In the genomic region with DNA sequence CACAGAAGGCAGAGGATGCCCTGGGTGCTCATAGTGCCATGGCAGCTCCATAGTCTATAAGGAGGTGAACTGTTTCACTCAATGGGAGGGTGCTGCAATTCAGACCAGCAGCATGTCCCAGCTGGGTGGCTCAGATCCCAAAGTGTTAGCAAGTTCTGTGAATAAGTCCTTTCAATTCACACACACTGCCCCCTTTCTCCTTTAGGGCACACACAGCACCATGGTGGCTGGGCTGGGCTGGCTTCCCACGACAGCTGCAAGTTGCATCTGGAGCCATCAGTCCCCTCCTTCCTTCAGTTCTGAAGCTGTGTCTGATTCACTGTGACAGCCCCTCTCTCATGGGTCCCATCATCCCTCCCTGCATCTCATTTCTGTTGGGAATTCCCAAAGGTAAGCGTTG, we compare ENCODE assay signal across 17 cellular contexts.
"Had no signal": no experiment of that assay in that cellular context is flagged by ENCODE, and none has a peak within 500 bp of the region (broad histone marks: within the 10 kb centered on the region; RNA-seq: fewer than 3 reads in every experiment).

No MANE protein-coding gene starts in this region.

- ATAC-seq: activated T-cell treated with anti-CD3 and anti-CD28 coated beads, Interleukin-2, amount 50 U/mL, for 72 hours; gastroesophageal sphincter; left cardiac atrium had no signal

- H3K4me3 ChIP-seq: ascending aorta, gastroesophageal sphincter, ovary, stomach, tibial artery had no signal

- H3K27ac Mint-ChIP-seq: activated CD4-positive, alpha-beta memory T cell treated with anti-CD3 and anti-CD28 coated beads for 36 hours; activated naive CD8-positive, alpha-beta T cell treated with anti-CD3 and anti-CD28 coated beads for 36 hours; activated T-cell treated with anti-CD3 and anti-CD28 coated beads, Interleukin-2, amount 50 U/mL, for 72 hours had no signal

- H3K36me3 ChIP-seq: ascending aorta, gastroesophageal sphincter, ovary, stomach, tibial artery had no signal

- H3K4me3 Mint-ChIP-seq: activated CD4-positive, alpha-beta memory T cell treated with anti-CD3 and anti-CD28 coated beads for 36 hours; activated naive CD8-positive, alpha-beta T cell treated with anti-CD3 and anti-CD28 coated beads for 36 hours; activated T-cell treated with anti-CD3 and anti-CD28 coated beads, Interleukin-2, amount 50 U/mL, for 72 hours; nephron had no signal

- H3K27me3 ChIP-seq: ascending aorta, ovary had no signal

- H3K4me1 Mint-ChIP-seq: activated naive CD8-positive, alpha-beta T cell treated with anti-CD3 and anti-CD28 coated beads for 36 hours had no signal

- DNase-seq: activated CD4-positive, alpha-beta memory T cell treated with anti-CD3 and anti-CD28 coated beads for 36 hours; activated CD4-positive, alpha-beta T cell treated with anti-CD3 and anti-CD28 coated beads for 1 hour; activated CD8-positive, alpha-beta memory T cell treated with anti-CD3 and anti-CD28 coated beads, Interleukin-2, amount 50 U/mL, for 4 hours; activated gamma-delta T cell treated with Interleukin-2 at 50 U/mL for 16 hours; activated naive CD8-positive, alpha-beta T cell treated with anti-CD3 and anti-CD28 coated beads for 36 hours; activated T-cell treated with anti-CD3 and anti-CD28 coated beads, Interleukin-2, amount 50 U/mL, for 72 hours; effector CD4-positive, alpha-beta T cell; left cardiac atrium; ovary; retina; SIG-M5; stomach; T-helper 2 cell; tibial artery had no signal

- H3K27ac ChIP-seq: ascending aorta, gastroesophageal sphincter, ovary, stomach, tibial artery had no signal

- H3K9me3 ChIP-seq: ovary had no signal

- H3K36me3 Mint-ChIP-seq: activated CD4-positive, alpha-beta memory T cell treated with anti-CD3 and anti-CD28 coated beads for 36 hours had no signal

- H3K4me1 ChIP-seq: ascending aorta, gastroesophageal sphincter, stomach, tibial artery had no signal
